ENCODE assay signal across 1 cellular context in genomic region chr19:49837425-49837824, GRCh38.
TF ChIP-seq lines count a peak whose summit lies in the region.

No MANE protein-coding gene starts in this region.

TF ChIP-seq in GM12878, 131 proteins besides CTCF, POLR2A, EP300 and RAD21:
- TF ChIP-seq E2F8 (IDR thresholded peaks at IDR 0.05; ENCODE audit: low read depth, partially characterized antibody) (no peak), MYC (IDR thresholded peaks at IDR 0.05; ENCODE audit: insufficient read depth, insufficient read length, insufficient replicate concordance, low read length, severe bottlenecking) (no peak), PAX5 (IDR thresholded peaks at IDR 0.05; ENCODE audit: borderline replicate concordance, low read depth, low read length) (no peak)
